ENCODE assay signal across 8 cellular contexts in genomic region chr22:35399678-35400334, GRCh38. TPM values are rescaled to one million over a fixed set of nuclear protein-coding genes. Genes with fewer than 3 reads are reported as not detected.
DNase-seq lines count a peak whose midpoint lies in the region; ATAC-seq, FAIRE-seq and TF ChIP-seq lines count a peak whose summit lies in the region.

MCM5 (plus strand) TSS chr22:35400140; CDS start chr22:35400439, 299 bp downstream.

- peak within 1 kb of the TSS; percentile 72 for H3K27ac ChIP-seq in keratinocyte (ENCODE audit: control insufficient read depth, insufficient read depth, low read length)

- peak; percentile 87 for FAIRE-seq in keratinocyte (lab: Jason Lieb, UNC)

- dilution Hi-C loops in keratinocyte (cut with MboI; ENCODE audit: extremely low pct_ligation_motif_present, low sequenced_read_pairs): no loop called here

- H3K79me2 ChIP-seq in keratinocyte (ENCODE audit: control insufficient read depth, insufficient read depth, low read length): peaks cover 2% of the 10 kb centered on the region

- peak; percentile 83 for DNase-seq in AG09309 (ENCODE audit: low read depth)
- peak; percentile 93 for DNase-seq in NCI-H446 treated with DMSO at 0.1 percent for 48 hours (lab: John Stamatoyannopoulos, UW)
- peak; percentile 95 for DNase-seq in activated CD4-positive, CD25-positive, alpha-beta regulatory T cell treated with anti-CD3 and anti-CD28 coated beads, Interleukin-2, amount 50 U/mL, for 72 hours
- peak; percentile 97 for DNase-seq in cerebellum (ENCODE audit: low spot score)
- DNase-seq in keratinocyte (ENCODE audit: low read depth, low spot score): peak; percentile 54
- DNase-seq in stimulated activated CD4-positive, alpha-beta T cell treated with anti-CD3 and anti-CD28 coated beads, Interleukin-15, amount 100 ng/mL, for 1 hour (ENCODE audit: low read depth in 1 of 2, low spot score in 1 of 2): peak; percentile 90 to 93

- ATAC-seq in GM19025 (IDR thresholded peaks at IDR 0.05; ENCODE audit: low read depth, unreplicated experiment) (peak; percentile 96), HG03342 (IDR thresholded peaks at IDR 0.05; ENCODE audit: unreplicated experiment) (peak; percentile 94)

- TF ChIP-seq CTCF in AG09309 (IDR thresholded peaks at IDR 0.05; ENCODE audit: control insufficient read depth, insufficient read depth, low read depth, low read length, missing control alignments) (no peak), keratinocyte (optimal IDR thresholded peaks at IDR 0.05 in 1 of 3, IDR thresholded peaks at IDR 0.05 in 1 of 3, conservative IDR thresholded peaks at IDR 0.05 in 1 of 3; ENCODE audit: extremely low read depth in 1 of 3, insufficient read depth in 2 of 3, low read length in 3 of 3) (no peak)

- H3K4me3 ChIP-seq in AG09309 (ENCODE audit: control insufficient read depth, low read depth, low read length) (peak within 1 kb of the TSS; percentile 94), keratinocyte (ENCODE audit: control insufficient read depth in 2 of 3, extremely low read depth in 1 of 3, insufficient read depth in 2 of 3, low read depth in 1 of 3, low read length in 3 of 3) (peak within 1 kb of the TSS; percentile 60 to 78 (median 76))

- peak within 1 kb of the TSS; percentile 92 for H3K4me2 ChIP-seq in keratinocyte (ENCODE audit: control insufficient read depth, extremely low read depth, insufficient read depth, low read depth, low read length)

- H2AFZ ChIP-seq in keratinocyte (ENCODE audit: control insufficient read depth, low read length): peak within 1 kb of the TSS; percentile 98

- no peaks in the 10 kb centered on the region for H3K9me1 ChIP-seq in keratinocyte (ENCODE audit: control insufficient read depth, extremely low read depth, insufficient read depth, low read length)

- H3K9me3 ChIP-seq in keratinocyte (ENCODE audit: control insufficient read depth, low read depth, low read length): no peaks in the 10 kb centered on the region

- peaks cover 0 to 18% of the 10 kb centered on the region in 2 experiments for H3K36me3 ChIP-seq in keratinocyte (ENCODE audit: control insufficient read depth in 2 of 2, extremely low read depth in 1 of 2, insufficient read depth in 2 of 2, low read length in 2 of 2)

- H3K4me1 ChIP-seq in keratinocyte (ENCODE audit: control insufficient read depth, extremely low read depth, insufficient read depth, low read length): peaks cover 14% of the 10 kb centered on the region

- H3K9ac ChIP-seq in keratinocyte (ENCODE audit: control insufficient read depth, extremely low read depth, insufficient read depth, low read length): peak within 1 kb of the TSS; percentile 86

- no peaks in the 10 kb centered on the region for H4K20me1 ChIP-seq in keratinocyte (ENCODE audit: control insufficient read depth, extremely low read depth, insufficient read depth, low read length)

- no peaks in the 10 kb centered on the region for H3K27me3 ChIP-seq in keratinocyte (ENCODE audit: control insufficient read depth, extremely low read depth, insufficient read depth, low read length)

RNA-seq across cellular contexts. Expression of gene MCM5, which starts in this region (rescaled TPM):
- total RNA-seq in cerebellum: 35.8 TPM
- 10.6 to 31.1 TPM (median 24.4 TPM) in 3 replicates for polyA plus RNA-seq in keratinocyte
- 2.7 TPM for polyA plus RNA-seq in keratinocyte (2011; ENCODE audit: low read depth)
- 6.5 and 9.5 TPM in 2 replicates for polyA plus RNA-seq in keratinocyte (2011; cell fraction: cytosol; rRNA removed)
- 10.3 and 13.1 TPM in 2 replicates for polyA plus RNA-seq in keratinocyte (2011; cell fraction: nucleus; rRNA removed)
- polyA plus RNA-seq in keratinocyte (2012; ENCODE audit: low replicate concordance): 3.2 and 38.1 TPM in 2 replicates
- polyA minus RNA-seq in keratinocyte: 22.6 to 45.8 TPM (median 45.6 TPM) in 3 replicates
- polyA minus RNA-seq in keratinocyte (2011; cell fraction: cytosol; rRNA and poly(A)+ RNA removed): 17.8 TPM
- 14.0 and 14.7 TPM in 2 replicates for polyA minus RNA-seq in keratinocyte (2011; cell fraction: nucleus; rRNA and poly(A)+ RNA removed)

Comparison
In these comparisons a context has a peak if more than half of its experiments do, and no peak if none do; other contexts are left out.
1. Peak in every context shown above with its lines: DNase-seq, ATAC-seq, H3K4me3 ChIP-seq and H3K27ac ChIP-seq.